8 cellular contexts compared by ENCODE assay signal in genomic region chr7:97117372-97118188, GRCh38. TPM values are rescaled to one million over a fixed set of nuclear protein-coding genes. Genes with fewer than 3 reads are reported as not detected.
DNase-seq lines count a peak whose midpoint lies in the region; ATAC-seq and TF ChIP-seq lines count a peak whose summit lies in the region.

TSS of gene SDHAF3 (plus strand) at chr7:97117698. CDS start at chr7:97117724, 26 bp downstream.

- no peak for TF ChIP-seq CTCF in colonic mucosa (IDR thresholded peaks at IDR 0.05)

- H3K27me3 ChIP-seq in BLaER1 treated with 17β-estradiol and CSF1 and Interleukin-3, amounts not matched to agents 10 nM and 100 nM = peaks cover 0 to 9% (median 6%) of the 10 kb centered on the region in 11 experiments; a peak in 7 of 22 replicates
- no peaks in the 10 kb centered on the region for H3K27me3 ChIP-seq in colonic mucosa

- peak within 1 kb of the TSS; percentile 76 to 93 (median 85); a peak in 21 of 22 replicates for H3K27ac ChIP-seq in BLaER1 treated with 17β-estradiol and CSF1 and Interleukin-3, amounts not matched to agents 10 nM and 100 nM
- peak within 1 kb of the TSS; percentile 49 for H3K27ac ChIP-seq in colonic mucosa

- no peaks in the 10 kb centered on the region for H3K36me3 ChIP-seq in BLaER1 treated with 17β-estradiol and CSF1 and Interleukin-3, amounts not matched to agents 10 nM and 100 nM
- no peaks in the 10 kb centered on the region for H3K36me3 ChIP-seq in colonic mucosa

- H3K4me3 ChIP-seq in BLaER1 treated with 17β-estradiol and CSF1 and Interleukin-3, amounts not matched to agents 10 nM and 100 nM = peak within 1 kb of the TSS; percentile 58 to 73 (median 66)
- peak within 1 kb of the TSS; percentile 48 for H3K4me3 ChIP-seq in colonic mucosa

- H3K4me2 ChIP-seq in BLaER1 treated with 17β-estradiol and CSF1 and Interleukin-3, amounts not matched to agents 10 nM and 100 nM = peak within 1 kb of the TSS; percentile 52 to 79 (median 64)

- H3K4me1 ChIP-seq in BLaER1 treated with 17β-estradiol and CSF1 and Interleukin-3, amounts not matched to agents 10 nM and 100 nM = peaks cover 21 to 33% (median 30%) of the 10 kb centered on the region in 10 experiments
- peaks cover 3% of the 10 kb centered on the region for H3K4me1 ChIP-seq in colonic mucosa

- intact Hi-C loops in colonic mucosa (cut with DNase I) = no loop called here
- intact Hi-C loops in left colon (cut with DNase I, micrococcal nuclease) = no loop called here

- peak within 1 kb of the TSS; percentile 67 to 87 (median 82); a peak in 21 of 22 replicates for H3K9ac ChIP-seq in BLaER1 treated with 17β-estradiol and CSF1 and Interleukin-3, amounts not matched to agents 10 nM and 100 nM
- peak within 1 kb of the TSS; percentile 59 to 95 for H3K9ac ChIP-seq in colonic mucosa (ENCODE audit: low read depth in 2 of 2, low read length in 2 of 2)

- H4K20me1 ChIP-seq in BLaER1 treated with 17β-estradiol and CSF1 and Interleukin-3, amounts not matched to agents 10 nM and 100 nM = no peaks in the 10 kb centered on the region

- peak; percentile 86 for DNase-seq in GM19240 (ENCODE audit: insufficient read length, low spot score)
- peak; percentile 97 to 100 for DNase-seq in NCI-H526 (lab: John Stamatoyannopoulos, UW)
- peak; percentile 99 for DNase-seq in activated CD4-positive, alpha-beta T cell treated with anti-CD3 and anti-CD28 coated beads for 48 hours
- DNase-seq in colonic mucosa = peak; percentile 97
- DNase-seq in left colon = peak; percentile 98 to 99
- DNase-seq in stimulated activated CD4-positive, alpha-beta T cell treated with anti-CD3 and anti-CD28 coated beads, Interleukin-1b, Interleukin-23, amount 100 ng/mL, for 48 hours = peak; percentile 99

- peaks cover 18 to 31% (median 22%) of the 10 kb centered on the region in 11 experiments for H3K9me3 ChIP-seq in BLaER1 treated with 17β-estradiol and CSF1 and Interleukin-3, amounts not matched to agents 10 nM and 100 nM (replicated peaks in 1 of 11)
- H3K9me3 ChIP-seq in colonic mucosa = no peaks in the 10 kb centered on the region

- ATAC-seq in HG03460 (IDR thresholded peaks at IDR 0.05; ENCODE audit: unreplicated experiment) (peak; percentile 93), left colon (peak; percentile 97)

RNA-seq across cellular contexts. Expression of gene SDHAF3, which starts in this region (rescaled TPM):
- total RNA-seq in colonic mucosa (10 to 100 TPM; 18.9 to 25.2 TPM), left colon (10 to 100 TPM; 18.1 to 18.8 TPM)

Comparison
In these comparisons a context has a peak if more than half of its experiments do, and no peak if none do; other contexts are left out.
1. Peak in every context shown above with its lines: DNase-seq, ATAC-seq, H3K4me3 ChIP-seq and H3K27ac ChIP-seq.